In the genomic region with DNA sequence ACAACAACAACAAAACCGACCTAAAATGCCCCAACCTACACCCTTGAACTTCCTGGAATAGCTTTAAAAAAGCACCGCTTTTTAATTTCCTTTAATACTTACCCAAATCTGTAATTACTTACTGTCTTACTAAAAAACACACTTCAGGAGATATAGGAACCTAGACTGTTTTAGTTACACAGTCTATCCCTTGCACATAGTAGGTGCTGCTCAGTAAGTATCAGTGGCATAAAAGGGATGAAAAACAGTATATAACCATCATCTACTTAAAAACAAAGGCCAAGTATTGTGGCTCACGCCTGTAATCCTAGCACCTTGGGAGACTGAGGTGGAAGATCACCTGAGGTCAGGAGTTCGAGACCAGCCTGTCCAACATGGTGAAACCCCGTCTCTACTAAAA, we compare ENCODE assay signal across 19 cellular contexts.
"Had no signal": no experiment of that assay in that cellular context is flagged by ENCODE, and none has a peak within 500 bp of the region (broad histone marks: within the 10 kb centered on the region; RNA-seq: fewer than 3 reads in every experiment).

No MANE protein-coding gene starts in this region.

- H3K9me3 Mint-ChIP-seq: activated B cell treated with CpG ODN at 0.5 μM for 24 hours; activated T-helper 2 cell treated with anti-CD3 and anti-CD28 coated beads, Interferon-gamma antibody, Interleukin-2, Interleukin-4, amounts not matched to agents 10 μg/mL and 5 μg/mL and 100 μg/mL, durations not matched to agents 14 hours and 24 hours and 36 hours; dendritic cell treated with granulocyte-macrophage colony-stimulating factor and Interleukin-4, amounts not matched to agents 40 ng/mL and 50 ng/mL, for 4 days; naive B cell had no signal

- H3K4me3 ChIP-seq: cardiac muscle cell, mucosa of descending colon, prostate gland, right atrium auricular region, tibial artery, uterus had no signal

- H3K27me3 Mint-ChIP-seq: activated B cell treated with CpG ODN at 0.5 μM for 24 hours; dendritic cell treated with granulocyte-macrophage colony-stimulating factor and Interleukin-4, amounts not matched to agents 40 ng/mL and 50 ng/mL, for 4 days; naive B cell had no signal

- ATAC-seq: mucosa of descending colon; stimulated activated naive CD8-positive, alpha-beta T cell treated with anti-CD3 and anti-CD28 coated beads, Interleukin-15, Interleukin-2, amounts not matched to agents 100 U/mL and 50 U/mL, for 24 hours had no signal

- H3K36me3 ChIP-seq: uterus had no signal

- H3K27ac ChIP-seq: cardiac muscle cell, prostate gland, right atrium auricular region, tibial artery, uterus had no signal

- DNase-seq: activated B cell treated with CpG ODN at 0.5 μM for 24 hours; activated CD4-positive, alpha-beta T cell treated with anti-CD3 and anti-CD28 coated beads for 48 hours; activated naive CD4-positive, alpha-beta T cell treated with anti-CD3 and anti-CD28 coated beads, Interleukin-2, amount 50 U/mL, for 16 hours; activated T-cell treated with anti-CD3 and anti-CD28 coated beads for 4 hours; effector memory CD4-positive, alpha-beta T cell; mesenchymal stem cell; mucosa of descending colon; naive B cell; stimulated activated CD4-positive, alpha-beta T cell treated with anti-CD3 and anti-CD28 coated beads, Interleukin-2, amount 100 ng/mL, for 24 hours; stimulated activated naive CD8-positive, alpha-beta T cell treated with anti-CD3 and anti-CD28 coated beads, Interleukin-15, Interleukin-2, amounts not matched to agents 100 U/mL and 50 U/mL, for 24 hours; substantia nigra; SW 1271; tibial artery; uterus had no signal

- H3K9me3 ChIP-seq: mucosa of descending colon, prostate gland, right atrium auricular region, tibial artery, uterus had no signal

- H3K27ac Mint-ChIP-seq: activated B cell treated with CpG ODN at 0.5 μM for 24 hours; activated T-helper 2 cell treated with anti-CD3 and anti-CD28 coated beads, Interferon-gamma antibody, Interleukin-2, Interleukin-4, amounts not matched to agents 10 μg/mL and 5 μg/mL and 100 μg/mL, durations not matched to agents 14 hours and 24 hours and 36 hours; dendritic cell treated with granulocyte-macrophage colony-stimulating factor and Interleukin-4, amounts not matched to agents 40 ng/mL and 50 ng/mL, for 4 days had no signal

- H3K27me3 ChIP-seq: cardiac muscle cell, right atrium auricular region, tibial artery, uterus had no signal

- H3K4me3 Mint-ChIP-seq: activated B cell treated with CpG ODN at 0.5 μM for 24 hours; dendritic cell treated with granulocyte-macrophage colony-stimulating factor and Interleukin-4, amounts not matched to agents 40 ng/mL and 50 ng/mL, for 4 days had no signal

- H3K4me1 ChIP-seq: prostate gland, uterus had no signal
